Comparison of ENCODE assay signal across 2 cellular contexts in genomic region chr12:130526813-130527212, GRCh38.
TF ChIP-seq lines count a peak whose summit lies in the region.

No MANE protein-coding gene starts in this region.

TF ChIP-seq in WTC11, 78 proteins besides CTCF, POLR2A, EP300 and RAD21 (continued from another document):
- TF ChIP-seq, protein P1, sequence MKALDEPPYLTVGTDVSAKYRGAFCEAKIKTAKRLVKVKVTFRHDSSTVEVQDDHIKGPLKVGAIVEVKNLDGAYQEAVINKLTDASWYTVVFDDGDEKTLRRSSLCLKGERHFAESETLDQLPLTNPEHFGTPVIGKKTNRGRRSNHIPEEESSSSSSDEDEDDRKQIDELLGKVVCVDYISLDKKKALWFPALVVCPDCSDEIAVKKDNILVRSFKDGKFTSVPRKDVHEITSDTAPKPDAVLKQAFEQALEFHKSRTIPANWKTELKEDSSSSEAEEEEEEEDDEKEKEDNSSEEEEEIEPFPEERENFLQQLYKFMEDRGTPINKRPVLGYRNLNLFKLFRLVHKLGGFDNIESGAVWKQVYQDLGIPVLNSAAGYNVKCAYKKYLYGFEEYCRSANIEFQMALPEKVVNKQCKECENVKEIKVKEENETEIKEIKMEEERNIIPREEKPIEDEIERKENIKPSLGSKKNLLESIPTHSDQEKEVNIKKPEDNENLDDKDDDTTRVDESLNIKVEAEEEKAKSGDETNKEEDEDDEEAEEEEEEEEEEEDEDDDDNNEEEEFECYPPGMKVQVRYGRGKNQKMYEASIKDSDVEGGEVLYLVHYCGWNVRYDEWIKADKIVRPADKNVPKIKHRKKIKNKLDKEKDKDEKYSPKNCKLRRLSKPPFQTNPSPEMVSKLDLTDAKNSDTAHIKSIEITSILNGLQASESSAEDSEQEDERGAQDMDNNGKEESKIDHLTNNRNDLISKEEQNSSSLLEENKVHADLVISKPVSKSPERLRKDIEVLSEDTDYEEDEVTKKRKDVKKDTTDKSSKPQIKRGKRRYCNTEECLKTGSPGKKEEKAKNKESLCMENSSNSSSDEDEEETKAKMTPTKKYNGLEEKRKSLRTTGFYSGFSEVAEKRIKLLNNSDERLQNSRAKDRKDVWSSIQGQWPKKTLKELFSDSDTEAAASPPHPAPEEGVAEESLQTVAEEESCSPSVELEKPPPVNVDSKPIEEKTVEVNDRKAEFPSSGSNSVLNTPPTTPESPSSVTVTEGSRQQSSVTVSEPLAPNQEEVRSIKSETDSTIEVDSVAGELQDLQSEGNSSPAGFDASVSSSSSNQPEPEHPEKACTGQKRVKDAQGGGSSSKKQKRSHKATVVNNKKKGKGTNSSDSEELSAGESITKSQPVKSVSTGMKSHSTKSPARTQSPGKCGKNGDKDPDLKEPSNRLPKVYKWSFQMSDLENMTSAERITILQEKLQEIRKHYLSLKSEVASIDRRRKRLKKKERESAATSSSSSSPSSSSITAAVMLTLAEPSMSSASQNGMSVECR (CRISPR knock-in tag; IDR thresholded peaks at IDR 0.05; ENCODE audit: borderline replicate concordance), result peak; percentile 60; the same call in 1 of the 2 replicates

TF ChIP-seq in HepG2, 621 proteins besides CTCF, POLR2A, EP300 and RAD21 (continued from another document and continues in another):
- TF ChIP-seq, protein P2, sequence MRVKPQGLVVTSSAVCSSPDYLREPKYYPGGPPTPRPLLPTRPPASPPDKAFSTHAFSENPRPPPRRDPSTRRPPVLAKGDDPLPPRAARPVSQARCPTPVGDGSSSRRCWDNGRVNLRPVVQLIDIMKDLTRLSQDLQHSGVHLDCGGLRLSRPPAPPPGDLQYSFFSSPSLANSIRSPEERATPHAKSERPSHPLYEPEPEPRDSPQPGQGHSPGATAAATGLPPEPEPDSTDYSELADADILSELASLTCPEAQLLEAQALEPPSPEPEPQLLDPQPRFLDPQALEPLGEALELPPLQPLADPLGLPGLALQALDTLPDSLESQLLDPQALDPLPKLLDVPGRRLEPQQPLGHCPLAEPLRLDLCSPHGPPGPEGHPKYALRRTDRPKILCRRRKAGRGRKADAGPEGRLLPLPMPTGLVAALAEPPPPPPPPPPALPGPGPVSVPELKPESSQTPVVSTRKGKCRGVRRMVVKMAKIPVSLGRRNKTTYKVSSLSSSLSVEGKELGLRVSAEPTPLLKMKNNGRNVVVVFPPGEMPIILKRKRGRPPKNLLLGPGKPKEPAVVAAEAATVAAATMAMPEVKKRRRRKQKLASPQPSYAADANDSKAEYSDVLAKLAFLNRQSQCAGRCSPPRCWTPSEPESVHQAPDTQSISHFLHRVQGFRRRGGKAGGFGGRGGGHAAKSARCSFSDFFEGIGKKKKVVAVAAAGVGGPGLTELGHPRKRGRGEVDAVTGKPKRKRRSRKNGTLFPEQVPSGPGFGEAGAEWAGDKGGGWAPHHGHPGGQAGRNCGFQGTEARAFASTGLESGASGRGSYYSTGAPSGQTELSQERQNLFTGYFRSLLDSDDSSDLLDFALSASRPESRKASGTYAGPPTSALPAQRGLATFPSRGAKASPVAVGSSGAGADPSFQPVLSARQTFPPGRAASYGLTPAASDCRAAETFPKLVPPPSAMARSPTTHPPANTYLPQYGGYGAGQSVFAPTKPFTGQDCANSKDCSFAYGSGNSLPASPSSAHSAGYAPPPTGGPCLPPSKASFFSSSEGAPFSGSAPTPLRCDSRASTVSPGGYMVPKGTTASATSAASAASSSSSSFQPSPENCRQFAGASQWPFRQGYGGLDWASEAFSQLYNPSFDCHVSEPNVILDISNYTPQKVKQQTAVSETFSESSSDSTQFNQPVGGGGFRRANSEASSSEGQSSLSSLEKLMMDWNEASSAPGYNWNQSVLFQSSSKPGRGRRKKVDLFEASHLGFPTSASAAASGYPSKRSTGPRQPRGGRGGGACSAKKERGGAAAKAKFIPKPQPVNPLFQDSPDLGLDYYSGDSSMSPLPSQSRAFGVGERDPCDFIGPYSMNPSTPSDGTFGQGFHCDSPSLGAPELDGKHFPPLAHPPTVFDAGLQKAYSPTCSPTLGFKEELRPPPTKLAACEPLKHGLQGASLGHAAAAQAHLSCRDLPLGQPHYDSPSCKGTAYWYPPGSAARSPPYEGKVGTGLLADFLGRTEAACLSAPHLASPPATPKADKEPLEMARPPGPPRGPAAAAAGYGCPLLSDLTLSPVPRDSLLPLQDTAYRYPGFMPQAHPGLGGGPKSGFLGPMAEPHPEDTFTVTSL (CRISPR knock-in tag; IDR thresholded peaks at IDR 0.05; ENCODE audit: borderline replicate concordance), result no peak
- TF ChIP-seq RARA (CRISPR knock-in tag; IDR thresholded peaks at IDR 0.05) (peak; percentile 25; the same call in 1 of the 2 replicates), EHMT2 (IDR thresholded peaks at IDR 0.05; ENCODE audit: borderline replicate concordance, low read depth, low read length) (peak; percentile 79; the same call in 1 of the 2 replicates), REST (IDR thresholded peaks at IDR 0.05; ENCODE audit: borderline replicate concordance in 1 of 2, low read depth in 1 of 2, low read length in 2 of 2) (peak; percentile 89 to 96), NKX3-1 (CRISPR knock-in tag; IDR thresholded peaks at IDR 0.05) (peak; percentile 55; the same call in 1 of the 2 replicates), JDP2 (CRISPR knock-in tag; IDR thresholded peaks at IDR 0.05; ENCODE audit: borderline replicate concordance) (no peak), RBAK (CRISPR knock-in tag; IDR thresholded peaks at IDR 0.05) (no peak), IKZF4 (CRISPR knock-in tag; IDR thresholded peaks at IDR 0.05; ENCODE audit: borderline replicate concordance, low read depth, not compliant biosample characterization) (no peak), GZF1 (CRISPR knock-in tag; IDR thresholded peaks at IDR 0.05) (no peak), ZNF788 (CRISPR knock-in tag; IDR thresholded peaks at IDR 0.05; ENCODE audit: borderline replicate concordance) (no peak), NFIB (CRISPR knock-in tag; IDR thresholded peaks at IDR 0.05; ENCODE audit: borderline replicate concordance) (no peak), REPIN1 (CRISPR knock-in tag; IDR thresholded peaks at IDR 0.05; ENCODE audit: borderline replicate concordance, low read depth) (no peak), ZNF766 (CRISPR knock-in tag; IDR thresholded peaks at IDR 0.05; ENCODE audit: borderline replicate concordance) (no peak), ZNF367 (CRISPR knock-in tag; IDR thresholded peaks at IDR 0.05; ENCODE audit: borderline replicate concordance) (no peak), RCOR2 (CRISPR knock-in tag; IDR thresholded peaks at IDR 0.05) (no peak), RNF2 (conservative IDR thresholded peaks at IDR 0.05; ENCODE audit: low read depth) (no peak), ELF3 (CRISPR knock-in tag; IDR thresholded peaks at IDR 0.05) (0 out of 2 replicates have a peak, but pooled peaks have one; percentile 14), TMF1 (CRISPR knock-in tag; IDR thresholded peaks at IDR 0.05; ENCODE audit: low read depth) (no peak), CC2D1A (CRISPR knock-in tag; IDR thresholded peaks at IDR 0.05) (no peak), ETS1 (CRISPR knock-in tag; IDR thresholded peaks at IDR 0.05) (no peak), MBNL3 (CRISPR knock-in tag; conservative IDR thresholded peaks at IDR 0.05) (no peak), ZNF430 (CRISPR knock-in tag; IDR thresholded peaks at IDR 0.05) (0 out of 2 replicates have a peak, but pooled peaks have one; percentile 29), ZC3H4 (CRISPR knock-in tag; IDR thresholded peaks at IDR 0.05; ENCODE audit: borderline replicate concordance) (no peak), ZFP91 (CRISPR knock-in tag; IDR thresholded peaks at IDR 0.05; ENCODE audit: borderline replicate concordance) (no peak), ZNF138 (CRISPR knock-in tag; IDR thresholded peaks at IDR 0.05; ENCODE audit: low read depth) (no peak), MIER2 (CRISPR knock-in tag; IDR thresholded peaks at IDR 0.05) (peak; percentile 95), ZNF574 (CRISPR knock-in tag; IDR thresholded peaks at IDR 0.05) (0 out of 2 replicates have a peak, but pooled peaks have one; percentile 24), HDAC2 (CRISPR knock-in tag; IDR thresholded peaks at IDR 0.05) (0 out of 2 replicates have a peak, but pooled peaks have one; percentile 19), HOXA7 (CRISPR knock-in tag; IDR thresholded peaks at IDR 0.05) (no peak)
- TF ChIP-seq, protein P3, sequence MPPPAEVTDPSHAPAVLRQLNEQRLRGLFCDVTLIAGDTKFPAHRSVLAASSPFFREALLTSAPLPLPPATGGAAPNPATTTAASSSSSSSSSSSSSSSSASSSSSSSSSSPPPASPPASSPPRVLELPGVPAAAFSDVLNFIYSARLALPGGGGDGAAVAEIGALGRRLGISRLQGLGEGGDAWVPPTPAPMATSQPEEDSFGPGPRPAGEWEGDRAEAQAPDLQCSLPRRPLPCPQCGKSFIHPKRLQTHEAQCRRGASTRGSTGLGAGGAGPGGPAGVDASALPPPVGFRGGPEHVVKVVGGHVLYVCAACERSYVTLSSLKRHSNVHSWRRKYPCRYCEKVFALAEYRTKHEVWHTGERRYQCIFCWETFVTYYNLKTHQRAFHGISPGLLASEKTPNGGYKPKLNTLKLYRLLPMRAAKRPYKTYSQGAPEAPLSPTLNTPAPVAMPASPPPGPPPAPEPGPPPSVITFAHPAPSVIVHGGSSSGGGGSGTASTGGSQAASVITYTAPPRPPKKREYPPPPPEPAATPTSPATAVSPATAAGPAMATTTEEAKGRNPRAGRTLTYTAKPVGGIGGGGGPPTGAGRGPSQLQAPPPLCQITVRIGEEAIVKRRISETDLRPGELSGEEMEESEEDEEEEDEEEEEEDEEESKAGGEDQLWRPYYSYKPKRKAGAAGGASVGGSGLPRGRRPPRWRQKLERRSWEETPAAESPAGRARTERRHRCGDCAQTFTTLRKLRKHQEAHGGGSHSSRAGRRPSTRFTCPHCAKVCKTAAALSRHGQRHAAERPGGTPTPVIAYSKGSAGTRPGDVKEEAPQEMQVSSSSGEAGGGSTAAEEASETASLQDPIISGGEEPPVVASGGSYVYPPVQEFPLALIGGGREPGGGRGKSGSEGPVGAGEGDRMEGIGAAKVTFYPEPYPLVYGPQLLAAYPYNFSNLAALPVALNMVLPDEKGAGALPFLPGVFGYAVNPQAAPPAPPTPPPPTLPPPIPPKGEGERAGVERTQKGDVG (CRISPR knock-in tag; IDR thresholded peaks at IDR 0.05; ENCODE audit: borderline replicate concordance), result no peak
- TF ChIP-seq, protein P4, sequence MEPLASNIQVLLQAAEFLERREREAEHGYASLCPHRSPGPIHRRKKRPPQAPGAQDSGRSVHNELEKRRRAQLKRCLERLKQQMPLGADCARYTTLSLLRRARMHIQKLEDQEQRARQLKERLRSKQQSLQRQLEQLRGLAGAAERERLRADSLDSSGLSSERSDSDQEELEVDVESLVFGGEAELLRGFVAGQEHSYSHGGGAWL (CRISPR knock-in tag; IDR thresholded peaks at IDR 0.05), result peak; percentile 34; the same call in 1 of the 2 replicates
